Comparison of ENCODE assay signal across 1 cellular context in genomic region chr2:44952143-44952805, GRCh38.
A peak's percentile ranks its signal among the peaks of the same experiment; 100 is the strongest.
TF ChIP-seq lines count a peak whose summit lies in the region.

No MANE protein-coding gene starts in this region.

TF ChIP-seq in K562, 482 proteins besides CTCF, POLR2A, EP300 and RAD21 (continued from another document):
- no peak for TF ChIP-seq ZBTB40 (IDR thresholded peaks at IDR 0.05)
- no peak for TF ChIP-seq ZBTB40 (CRISPR knock-in tag; IDR thresholded peaks at IDR 0.05)
- TF ChIP-seq SREBF2 (CRISPR knock-in tag; IDR thresholded peaks at IDR 0.05), result no peak
- TF ChIP-seq CREM (IDR thresholded peaks at IDR 0.05; ENCODE audit: low read depth), result 0 out of 2 replicates have a peak, but pooled peaks have one; percentile 12
- no peak for TF ChIP-seq ZNF511 (CRISPR knock-in tag; IDR thresholded peaks at IDR 0.05)
- no peak for TF ChIP-seq POU5F1 (IDR thresholded peaks at IDR 0.05; ENCODE audit: borderline replicate concordance, low read depth, low read length, partially characterized antibody)
- TF ChIP-seq, protein P1, sequence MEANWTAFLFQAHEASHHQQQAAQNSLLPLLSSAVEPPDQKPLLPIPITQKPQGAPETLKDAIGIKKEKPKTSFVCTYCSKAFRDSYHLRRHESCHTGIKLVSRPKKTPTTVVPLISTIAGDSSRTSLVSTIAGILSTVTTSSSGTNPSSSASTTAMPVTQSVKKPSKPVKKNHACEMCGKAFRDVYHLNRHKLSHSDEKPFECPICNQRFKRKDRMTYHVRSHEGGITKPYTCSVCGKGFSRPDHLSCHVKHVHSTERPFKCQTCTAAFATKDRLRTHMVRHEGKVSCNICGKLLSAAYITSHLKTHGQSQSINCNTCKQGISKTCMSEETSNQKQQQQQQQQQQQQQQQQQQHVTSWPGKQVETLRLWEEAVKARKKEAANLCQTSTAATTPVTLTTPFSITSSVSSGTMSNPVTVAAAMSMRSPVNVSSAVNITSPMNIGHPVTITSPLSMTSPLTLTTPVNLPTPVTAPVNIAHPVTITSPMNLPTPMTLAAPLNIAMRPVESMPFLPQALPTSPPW (CRISPR knock-in tag; IDR thresholded peaks at IDR 0.05), result no peak
- TF ChIP-seq RB1 (IDR thresholded peaks at IDR 0.05; ENCODE audit: low read depth), result peak; percentile 39; the same call in 1 of the 2 replicates
- no peak for TF ChIP-seq MIER1 (IDR thresholded peaks at IDR 0.05; ENCODE audit: low read depth)
- TF ChIP-seq SMC3 (conservative IDR thresholded peaks at IDR 0.05; ENCODE audit: insufficient read depth, low read depth, low read length), result 0 out of 2 replicates have a peak, but pooled peaks have one; percentile 17
- TF ChIP-seq TCF3 (CRISPR knock-in tag; IDR thresholded peaks at IDR 0.05), result no peak
- TF ChIP-seq POLR2G (IDR thresholded peaks at IDR 0.05; ENCODE audit: low read depth, low read length), result no peak
- no peak for TF ChIP-seq PML (IDR thresholded peaks at IDR 0.05; ENCODE audit: low read length)
- no peak for TF ChIP-seq ZNF436 (CRISPR knock-in tag; IDR thresholded peaks at IDR 0.05)
- TF ChIP-seq SIRT6 (IDR thresholded peaks at IDR 0.05; ENCODE audit: low read depth, low read length), result no peak
TF ChIP-seq in K562: peak in this region for 3.
